Comparison of ENCODE assay signal across 9 cellular contexts in genomic region chr10:61978965-61979364, GRCh38.
DNase-seq lines count a peak whose midpoint lies in the region; ATAC-seq and TF ChIP-seq lines count a peak whose summit lies in the region.
"Had no signal": no experiment of that assay in that cellular context is flagged by ENCODE, and none has a peak within 500 bp of the region (broad histone marks: within the 10 kb centered on the region; RNA-seq: fewer than 3 reads in every experiment).

No MANE protein-coding gene starts in this region.

- no peak overlapping the region for H3K27ac Mint-ChIP-seq in WTC11

- H3K9me3 ChIP-seq in BLaER1 (peaks cover 31% of the 10 kb centered on the region), liver (ENCODE audit: control insufficient read depth in 4 of 4, low read length in 3 of 4) (no peaks in the 10 kb centered on the region)

- ATAC-seq in WTC11 (peak; percentile 57; the same call in 1 of the 2 replicates), HG02678 (IDR thresholded peaks at IDR 0.05; ENCODE audit: unreplicated experiment) (no peak), HG03175 (IDR thresholded peaks at IDR 0.05; ENCODE audit: unreplicated experiment) (no peak)

- H3K4me3 ChIP-seq in BLaER1 (no peak overlapping the region), liver (ENCODE audit: low read depth in 1 of 3, low read length in 3 of 3) (no peak overlapping the region)

- in situ Hi-C loops in GM13976 (cut with MboI; ENCODE audit: low sequenced_read_pairs, unreplicated experiment), result no loop called here

- no peaks in the 10 kb centered on the region for H3K27me3 Mint-ChIP-seq in WTC11 (ENCODE audit: low read depth)

- no peaks in the 10 kb centered on the region for H3K36me3 Mint-ChIP-seq in WTC11

- H3K4me2 ChIP-seq in BLaER1, result peak overlapping the region; percentile 67

- DNase-seq in GM13976 (ENCODE audit: low spot score) (no peak), WTC11 (ENCODE audit: low spot score) (peak; percentile 16), D341Med (ENCODE audit: low spot score) (no peak), SHP77 (lab: John Stamatoyannopoulos, UW) (no peak)
- DNase-seq: NCI-H524 treated with DMSO at 0.1 percent for 48 hours had no signal

- no peak overlapping the region for H3K9ac ChIP-seq in BLaER1
- no peak overlapping the region for H3K9ac ChIP-seq in liver (ENCODE audit: low read depth in 1 of 2, low read length in 2 of 2)

- H3K27me3 ChIP-seq in BLaER1, result no peaks in the 10 kb centered on the region
- no peaks in the 10 kb centered on the region for H3K27me3 ChIP-seq in liver (ENCODE audit: control insufficient read depth in 4 of 4, insufficient read depth in 4 of 4, low read length in 3 of 4)

- H3K36me3 ChIP-seq in BLaER1 (peaks cover 82% of the 10 kb centered on the region), liver (ENCODE audit: control insufficient read depth in 4 of 4, insufficient read depth in 3 of 4, low read depth in 1 of 4, low read length in 3 of 4) (no peaks in the 10 kb centered on the region)

- peak; percentile 32 for TF ChIP-seq CTCF in GM13976 (IDR thresholded peaks at IDR 0.05; ENCODE audit: borderline replicate concordance, control extremely low read depth, extremely low read depth, insufficient read depth, missing control alignments)
- no peak for TF ChIP-seq CTCF in WTC11 (IDR thresholded peaks at IDR 0.05)
- TF ChIP-seq CTCF in liver (IDR thresholded peaks at IDR 0.05; ENCODE audit: low read depth, low read length, missing input control), result no peak

- peak; percentile 41 to 62 for TF ChIP-seq RAD21 in liver (IDR thresholded peaks at IDR 0.05)

- peaks cover 16% of the 10 kb centered on the region for H4K20me1 ChIP-seq in BLaER1

- H3K4me3 Mint-ChIP-seq in WTC11, result no peak overlapping the region

- no peaks in the 10 kb centered on the region; the same call in 1 of the 2 replicates for H3K9me3 Mint-ChIP-seq in WTC11

- POLR2A ChIA-PET in WTC11 (lab: Charles Lee), result no interaction called here

- WGBS in liver, result 89% methylated on average over 5 of the region's 5 CpGs

- CTCF ChIA-PET in WTC11 (lab: Charles Lee), result interaction anchor here (0.5 to 1.0 kb wide), 4 partner anchors 9 to 32 kb away, joined by 3 to 8 read pairs (median 4); no protein-coding TSS in a partner anchor

- peaks cover 13% of the 10 kb centered on the region for H3K4me1 Mint-ChIP-seq in WTC11

- peak overlapping the region; percentile 57; the same call in 1 of the 2 replicates for H3K27ac ChIP-seq in BLaER1
- H3K27ac ChIP-seq in liver (ENCODE audit: low read depth in 1 of 2, low read length in 2 of 2), result no peak overlapping the region

- H3K4me1 ChIP-seq in BLaER1, result peaks cover 33% of the 10 kb centered on the region
- H3K4me1 ChIP-seq in liver (ENCODE audit: control insufficient read depth in 4 of 4, insufficient read depth in 4 of 4, low read length in 3 of 4), result no peaks in the 10 kb centered on the region

TF ChIP-seq in WTC11, 78 proteins besides CTCF, POLR2A, EP300 and RAD21:
- TF ChIP-seq FOXP1 (CRISPR knock-in tag; IDR thresholded peaks at IDR 0.05; ENCODE audit: borderline replicate concordance) (no peak), ESRRA (CRISPR knock-in tag; IDR thresholded peaks at IDR 0.05; ENCODE audit: borderline replicate concordance) (no peak), HMGXB4 (CRISPR knock-in tag; IDR thresholded peaks at IDR 0.05) (no peak), ZNF423 (CRISPR knock-in tag; IDR thresholded peaks at IDR 0.05) (no peak), GRHL2 (CRISPR knock-in tag; IDR thresholded peaks at IDR 0.05; ENCODE audit: insufficient replicate concordance, severe bottlenecking) (no peak), ZNF219 (CRISPR knock-in tag; IDR thresholded peaks at IDR 0.05; ENCODE audit: borderline replicate concordance) (no peak), EMX1 (CRISPR knock-in tag; IDR thresholded peaks at IDR 0.05) (no peak)
- TF ChIP-seq, protein P1, sequence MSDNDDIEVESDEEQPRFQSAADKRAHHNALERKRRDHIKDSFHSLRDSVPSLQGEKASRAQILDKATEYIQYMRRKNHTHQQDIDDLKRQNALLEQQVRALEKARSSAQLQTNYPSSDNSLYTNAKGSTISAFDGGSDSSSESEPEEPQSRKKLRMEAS (CRISPR knock-in tag; IDR thresholded peaks at IDR 0.05), result no peak

TF ChIP-seq in liver, 16 proteins besides CTCF, POLR2A, EP300 and RAD21:
- TF ChIP-seq FOXA1 (IDR thresholded peaks at IDR 0.05), result no peak
- no peak for TF ChIP-seq RXRA (IDR thresholded peaks at IDR 0.05)
- TF ChIP-seq EGR1 (IDR thresholded peaks at IDR 0.05; ENCODE audit: low read depth in 2 of 2), result no peak
- no peak for TF ChIP-seq REST (IDR thresholded peaks at IDR 0.05)
- TF ChIP-seq, protein P1 (IDR thresholded peaks at IDR 0.05), result no peak
- TF ChIP-seq FOXA2 (IDR thresholded peaks at IDR 0.05), result no peak
- TF ChIP-seq, protein P2, sequence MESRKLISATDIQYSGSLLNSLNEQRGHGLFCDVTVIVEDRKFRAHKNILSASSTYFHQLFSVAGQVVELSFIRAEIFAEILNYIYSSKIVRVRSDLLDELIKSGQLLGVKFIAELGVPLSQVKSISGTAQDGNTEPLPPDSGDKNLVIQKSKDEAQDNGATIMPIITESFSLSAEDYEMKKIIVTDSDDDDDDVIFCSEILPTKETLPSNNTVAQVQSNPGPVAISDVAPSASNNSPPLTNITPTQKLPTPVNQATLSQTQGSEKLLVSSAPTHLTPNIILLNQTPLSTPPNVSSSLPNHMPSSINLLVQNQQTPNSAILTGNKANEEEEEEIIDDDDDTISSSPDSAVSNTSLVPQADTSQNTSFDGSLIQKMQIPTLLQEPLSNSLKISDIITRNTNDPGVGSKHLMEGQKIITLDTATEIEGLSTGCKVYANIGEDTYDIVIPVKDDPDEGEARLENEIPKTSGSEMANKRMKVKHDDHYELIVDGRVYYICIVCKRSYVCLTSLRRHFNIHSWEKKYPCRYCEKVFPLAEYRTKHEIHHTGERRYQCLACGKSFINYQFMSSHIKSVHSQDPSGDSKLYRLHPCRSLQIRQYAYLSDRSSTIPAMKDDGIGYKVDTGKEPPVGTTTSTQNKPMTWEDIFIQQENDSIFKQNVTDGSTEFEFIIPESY (IDR thresholded peaks at IDR 0.05), result no peak
- no peak for TF ChIP-seq ATF3 (IDR thresholded peaks at IDR 0.05)
- TF ChIP-seq NR2F2 (IDR thresholded peaks at IDR 0.05), result no peak
- TF ChIP-seq TAF1 (conservative IDR thresholded peaks at IDR 0.05), result no peak
- TF ChIP-seq JUND (IDR thresholded peaks at IDR 0.05), result no peak
- no peak for TF ChIP-seq YY1 (IDR thresholded peaks at IDR 0.05)
- TF ChIP-seq HNF4G (IDR thresholded peaks at IDR 0.05), result no peak
- TF ChIP-seq GABPA (IDR thresholded peaks at IDR 0.05 in 1 of 2, conservative IDR thresholded peaks at IDR 0.05 in 1 of 2), result no peak
- no peak for TF ChIP-seq SP1 (IDR thresholded peaks at IDR 0.05)
